32 cellular contexts compared by ENCODE assay signal in genomic region chr19:34644991-34645461, GRCh38. TPM values are rescaled to one million over a fixed set of nuclear protein-coding genes. Genes with fewer than 3 reads are reported as not detected.
DNase-seq lines count a peak whose midpoint lies in the region; ATAC-seq, FAIRE-seq and TF ChIP-seq lines count a peak whose summit lies in the region.
"Had no signal": no experiment of that assay in that cellular context is flagged by ENCODE, and none has a peak within 500 bp of the region (broad histone marks: within the 10 kb centered on the region; RNA-seq: fewer than 3 reads in every experiment).

No MANE protein-coding gene starts in this region.

- no peak for TF ChIP-seq RAD21 in A549 (conservative IDR thresholded peaks at IDR 0.05 in 1 of 2, IDR thresholded peaks at IDR 0.05 in 1 of 2)

- FAIRE-seq in A549 (lab: Jason Lieb, UNC), result no peak
- FAIRE-seq: astrocyte, frontal cortex, GM12878, H54, RCC 7860, small intestine, TTC549 had no signal

- no peak overlapping the region for H3K27ac ChIP-seq in A549
- H3K27ac ChIP-seq: cardiac muscle cell, esophagus muscularis mucosa, hepatocyte had no signal

- H3K9me3 ChIP-seq in A549, result peaks cover 6% of the 10 kb centered on the region; the same call in 2 of the 3 replicates
- H3K9me3 ChIP-seq: esophagus muscularis mucosa had no signal

- no peaks in the 10 kb centered on the region for H3K4me1 ChIP-seq in A549
- H3K4me1 ChIP-seq: esophagus muscularis mucosa had no signal

- H3K4me2 ChIP-seq in A549, result no peak overlapping the region
- H3K4me2 ChIP-seq: hepatocyte had no signal

- POLR2A ChIA-PET in A549 (lab: Yijun Ruan, JAX), result no interaction called here

- peak; percentile 9; the same call in 1 of the 2 replicates for TF ChIP-seq POLR2A in A549 (IDR thresholded peaks at IDR 0.05; ENCODE audit: low read length)

- no peak overlapping the region for H3K4me3 ChIP-seq in A549
- H3K4me3 ChIP-seq in LNCaP clone FGC (ENCODE audit: low read depth, low read length), result peak overlapping the region; percentile 31
- H3K4me3 ChIP-seq: cardiac muscle cell, esophagus muscularis mucosa, GM12878, hepatocyte had no signal

- TF ChIP-seq CTCF in A549 (IDR thresholded peaks at IDR 0.05) (no peak), LNCaP clone FGC (IDR thresholded peaks at IDR 0.05; ENCODE audit: control insufficient read depth, extremely low read depth, insufficient read depth) (peak; percentile 41; the same call in 1 of the 2 replicates)

- WGBS in A549 (ENCODE audit: missing lambda C conversion rate), result 38% methylated on average over 10 of the region's 10 CpGs

- ATAC-seq in A549, result peak in 1 of 2 experiments; percentile 42; a peak in 3 of 6 replicates
- no peak for ATAC-seq in GM18861 (IDR thresholded peaks at IDR 0.05; ENCODE audit: unreplicated experiment)
- ATAC-seq: activated CD4-positive, CD25-positive, alpha-beta regulatory T cell treated with anti-CD3 and anti-CD28 coated beads, Interleukin-2, amount 50 U/mL, for 24 hours; activated CD8-positive, alpha-beta memory T cell treated with anti-CD3 and anti-CD28 coated beads, Interleukin-2, amount 10 ng/mL, durations not matched to agents 7 days and 5 days; GM12878 had no signal

- CTCF ChIA-PET in A549 (lab: Yijun Ruan, JAX), result interaction anchor here (1.1 kb wide), 1 partner anchor 68 kb away, joined by 3 read pairs; no protein-coding TSS in a partner anchor

- no peak for DNase-seq in A549 (ENCODE audit: low read depth in 1 of 2, low spot score in 1 of 2)
- DNase-seq in LNCaP clone FGC (ENCODE audit: low read depth), result peak; percentile 88
- DNase-seq in SK-N-DZ (ENCODE audit: low spot score), result peak; percentile 17
- DNase-seq in myocyte (ENCODE audit: low read depth), result peak; percentile 61
- DNase-seq in T1000 (lab: John Stamatoyannopoulos, UW), result no peak
- no peak for DNase-seq in NCI-H146 treated with DMSO at 0.1 percent for 48 hours (lab: John Stamatoyannopoulos, UW; ENCODE audit: unreplicated experiment)
- DNase-seq: activated CD4-positive, alpha-beta T cell treated with anti-CD3 and anti-CD28 coated beads, Interleukin-2, amount 50 U/mL, for 4 hours; activated CD8-positive, alpha-beta memory T cell treated with anti-CD3 and anti-CD28 coated beads, Interleukin-2, amount 10 ng/mL, durations not matched to agents 7 days and 5 days; activated T-cell treated with anti-CD3 and anti-CD28 coated beads, Interleukin-2, amount 50 U/mL, for 48 hours; cortex of kidney; DMS 273 treated with DMSO at 0.1 percent for 48 hours; EL; NCI-H1105 treated with DMSO at 0.1 percent for 48 hours; NCI-H2081 treated with DMSO at 0.1 percent for 48 hours; NCI-H226; NCI-H526 treated with DMSO at 0.1 percent for 48 hours; small intestine; stimulated activated naive CD4-positive, alpha-beta T cell had no signal

- no peak for TF ChIP-seq EP300 in A549 (IDR thresholded peaks at IDR 0.05)

TF ChIP-seq in A549, 52 proteins besides CTCF, POLR2A, EP300 and RAD21:
- TF ChIP-seq EHF (CRISPR knock-in tag; IDR thresholded peaks at IDR 0.05), result no peak
- TF ChIP-seq, protein P1, sequence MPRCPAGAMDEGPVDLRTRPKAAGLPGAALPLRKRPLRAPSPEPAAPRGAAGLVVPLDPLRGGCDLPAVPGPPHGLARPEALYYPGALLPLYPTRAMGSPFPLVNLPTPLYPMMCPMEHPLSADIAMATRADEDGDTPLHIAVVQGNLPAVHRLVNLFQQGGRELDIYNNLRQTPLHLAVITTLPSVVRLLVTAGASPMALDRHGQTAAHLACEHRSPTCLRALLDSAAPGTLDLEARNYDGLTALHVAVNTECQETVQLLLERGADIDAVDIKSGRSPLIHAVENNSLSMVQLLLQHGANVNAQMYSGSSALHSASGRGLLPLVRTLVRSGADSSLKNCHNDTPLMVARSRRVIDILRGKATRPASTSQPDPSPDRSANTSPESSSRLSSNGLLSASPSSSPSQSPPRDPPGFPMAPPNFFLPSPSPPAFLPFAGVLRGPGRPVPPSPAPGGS (IDR thresholded peaks at IDR 0.05), result no peak
- no peak for TF ChIP-seq BHLHE40 (IDR thresholded peaks at IDR 0.05; ENCODE audit: low read depth, low read length)
- no peak for TF ChIP-seq ZC3H11A (IDR thresholded peaks at IDR 0.05)
- no peak for TF ChIP-seq PBX3 (IDR thresholded peaks at IDR 0.05)
- TF ChIP-seq NFE2L2 (conservative IDR thresholded peaks at IDR 0.05; ENCODE audit: low read length), result no peak
- no peak for TF ChIP-seq RFX5 (IDR thresholded peaks at IDR 0.05)
- TF ChIP-seq JUNB (IDR thresholded peaks at IDR 0.05), result no peak
- TF ChIP-seq, protein P2, sequence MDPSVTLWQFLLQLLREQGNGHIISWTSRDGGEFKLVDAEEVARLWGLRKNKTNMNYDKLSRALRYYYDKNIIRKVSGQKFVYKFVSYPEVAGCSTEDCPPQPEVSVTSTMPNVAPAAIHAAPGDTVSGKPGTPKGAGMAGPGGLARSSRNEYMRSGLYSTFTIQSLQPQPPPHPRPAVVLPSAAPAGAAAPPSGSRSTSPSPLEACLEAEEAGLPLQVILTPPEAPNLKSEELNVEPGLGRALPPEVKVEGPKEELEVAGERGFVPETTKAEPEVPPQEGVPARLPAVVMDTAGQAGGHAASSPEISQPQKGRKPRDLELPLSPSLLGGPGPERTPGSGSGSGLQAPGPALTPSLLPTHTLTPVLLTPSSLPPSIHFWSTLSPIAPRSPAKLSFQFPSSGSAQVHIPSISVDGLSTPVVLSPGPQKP (IDR thresholded peaks at IDR 0.05; ENCODE audit: low read depth, low read length), result no peak
- no peak for TF ChIP-seq KDM1A (IDR thresholded peaks at IDR 0.05; ENCODE audit: low read depth)
- no peak for TF ChIP-seq POLR2AphosphoS2 (conservative IDR thresholded peaks at IDR 0.05; ENCODE audit: low read length)
- no peak for TF ChIP-seq NR3C1 (IDR thresholded peaks at IDR 0.05)
- no peak for TF ChIP-seq NPAS2 (CRISPR knock-in tag; IDR thresholded peaks at IDR 0.05; ENCODE audit: borderline replicate concordance)
- TF ChIP-seq RNF2 (IDR thresholded peaks at IDR 0.05; ENCODE audit: borderline replicate concordance, low read depth), result no peak

RNA-seq across cellular contexts. Expression of gene SCGB2B2, which starts 31.9 kb away (rescaled TPM):
- polyA plus RNA-seq in A549 (2011; rRNA removed), result 0.16 and 0.21 TPM in 2 replicates
- polyA plus RNA-seq in A549 (2012; cell fraction: cytosol; rRNA removed), result 0.10 and 0.16 TPM in 2 replicates
- 0.20 and 0.24 TPM in 2 replicates for polyA plus RNA-seq in A549 (2012; cell fraction: nucleus; rRNA removed)
- polyA plus RNA-seq in A549 (2017; fragmentation: RNase III; extraction: RNeasy Plus Mini Kit Qiagen cat#74134 plus additional on column Dnase treatment), result 0.07 to 0.26 TPM (median 0.08 TPM) in 3 replicates
- polyA minus RNA-seq in A549 (2011; rRNA and poly(A)+ RNA removed), result 0.24 and 0.29 TPM in 2 replicates
- polyA plus RNA-seq in SK-N-DZ (2014; cell fraction: cytosol; rRNA removed), result 0.17 and 0.50 TPM in 2 replicates
- polyA plus RNA-seq in SK-N-DZ (2014; cell fraction: nucleus; rRNA removed), result 0.18 and 0.37 TPM in 2 replicates
- total RNA-seq in myocyte, result 0.24 and 0.26 TPM in 2 replicates
- 0.54 TPM for polyA plus RNA-seq in myocyte (2012)
- total RNA-seq: HT1080, MCF 10A, SK-MEL-5 had no signal
- polyA plus RNA-seq: hepatocyte had no signal

RNA-seq across cellular contexts. Expression of gene ZNF302, which starts 32.5 kb away (rescaled TPM):
- polyA plus RNA-seq in A549 (2011; rRNA removed) (54.6 and 56.3 TPM in 2 replicates), A549 (2017; fragmentation: RNase III; extraction: RNeasy Plus Mini Kit Qiagen cat#74134 plus additional on column Dnase treatment) (24.2 to 27.1 TPM (median 26.2 TPM) in 3 replicates)
- polyA plus RNA-seq in A549 (2012; cell fraction: cytosol; rRNA removed), result 11.1 and 11.7 TPM in 2 replicates
- 22.3 and 22.4 TPM in 2 replicates for polyA plus RNA-seq in A549 (2012; cell fraction: nucleus; rRNA removed)
- 19.5 and 20.6 TPM in 2 replicates for polyA minus RNA-seq in A549 (2011; rRNA and poly(A)+ RNA removed)
- polyA plus RNA-seq in SK-N-DZ (2014; cell fraction: cytosol; rRNA removed), result 44.9 and 51.5 TPM in 2 replicates
- polyA plus RNA-seq in SK-N-DZ (2014; cell fraction: nucleus; rRNA removed), result 94.8 and 106 TPM in 2 replicates
- total RNA-seq in myocyte, result 41.8 and 45.9 TPM in 2 replicates
- polyA plus RNA-seq in myocyte (2012), result 20.7 TPM

Comparison
In these comparisons a context has a peak if more than half of its experiments do, and no peak if none do; other contexts are left out.
1. DNase-seq: peak in LNCaP clone FGC (single experiment), SK-N-DZ (single experiment) and myocyte (single experiment); none in A549 (0 of 2), T1000 (single experiment) and NCI-H146 treated with DMSO at 0.1 percent for 48 hours (single experiment).